ENCODE assay signal across 8 cellular contexts in the genomic region with DNA sequence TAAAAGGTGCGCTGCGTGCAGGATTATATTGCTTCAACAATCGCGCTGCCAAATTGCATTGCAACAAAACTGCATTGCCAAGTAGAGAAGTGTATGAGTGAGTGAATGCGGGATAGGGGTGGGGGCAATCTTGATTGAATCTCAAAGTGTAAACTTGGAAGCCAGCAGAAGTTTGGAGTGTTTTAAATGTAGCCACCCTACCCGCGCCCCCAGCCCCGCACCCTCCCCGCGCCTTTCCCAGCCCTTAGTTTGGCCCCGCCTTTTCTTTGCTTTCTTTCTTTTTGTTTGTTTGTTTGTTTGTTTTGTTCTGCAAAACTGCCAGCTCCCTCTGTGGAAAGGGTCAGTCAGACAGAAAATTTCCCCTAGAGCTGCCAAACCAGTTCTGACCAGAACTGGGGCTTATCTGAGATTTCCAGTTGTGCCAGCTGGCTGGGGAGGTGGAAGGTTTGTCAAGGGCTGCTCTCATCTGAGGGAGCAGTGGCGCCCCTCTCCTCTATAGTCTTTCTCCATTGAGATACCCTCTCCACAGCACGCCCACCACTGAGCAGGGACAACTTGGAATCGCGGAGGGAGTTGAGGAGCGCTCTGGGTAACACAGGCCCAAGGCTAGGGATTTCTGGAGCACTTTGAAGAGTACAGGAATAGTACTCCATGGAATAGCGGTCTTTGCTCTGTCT. TPM values are rescaled to one million over a fixed set of nuclear protein-coding genes. Genes with fewer than 3 reads are reported as not detected.
DNase-seq lines count a peak whose midpoint lies in the region; ATAC-seq and TF ChIP-seq lines count a peak whose summit lies in the region.

No MANE protein-coding gene starts in this region.

- H2BK120ac ChIP-seq in IMR-90 (ENCODE audit: low read depth, low read length): no peak overlapping the region

- H3K4me3 Mint-ChIP-seq in chondrocyte (ENCODE audit: unreplicated experiment): peak overlapping the region; percentile 74

- no peaks in the 10 kb centered on the region for H3K9me3 Mint-ChIP-seq in chondrocyte (ENCODE audit: low read depth)

- H3K9me1 ChIP-seq in IMR-90 (ENCODE audit: insufficient read depth, low read length): no peaks in the 10 kb centered on the region

- POLR2A ChIA-PET in A673 (lab: Charles Lee; ENCODE audit: low non-redundant PET) (no interaction called here), IMR-90 (lab: Charles Lee; ENCODE audit: unreplicated experiment) (no interaction called here)

- H3K27me3 ChIP-seq in A673 (replicated peaks; ENCODE audit: insufficient read depth, low read depth, low read length, poor library complexity) (no peaks in the 10 kb centered on the region), IMR-90 (ENCODE audit: control insufficient read depth, insufficient read depth, low read length) (peaks cover 3% of the 10 kb centered on the region; the same call in 1 of the 2 replicates)

- DNase-seq in A673 (ENCODE audit: low spot score) (no peak), IMR-90 (no peak), chondrocyte (ENCODE audit: low spot score) (no peak), mucosa of descending colon (no peak), NCI-H2107 treated with DMSO at 0.1 percent for 48 hours (lab: John Stamatoyannopoulos, UW; ENCODE audit: unreplicated experiment) (no peak), NCI-H1930 (lab: John Stamatoyannopoulos, UW) (no peak), UCSD-AML1 (lab: John Stamatoyannopoulos, UW; ENCODE audit: unreplicated experiment) (no peak)
- DNase-seq in central memory CD4-positive, alpha-beta T cell: no peak

- no peak overlapping the region for H3K18ac ChIP-seq in IMR-90 (ENCODE audit: low read depth, low read length)

- TF ChIP-seq CTCF in A673 (conservative IDR thresholded peaks at IDR 0.05; ENCODE audit: low read depth, low read length) (no peak), IMR-90 (conservative IDR thresholded peaks at IDR 0.05; ENCODE audit: low read depth, low read length) (no peak), chondrocyte (IDR thresholded peaks at IDR 0.05) (no peak), mucosa of descending colon (IDR thresholded peaks at IDR 0.05) (no peak)

- H4K5ac ChIP-seq in IMR-90 (ENCODE audit: low read depth, low read length): no peak overlapping the region

- no peak for TF ChIP-seq POLR2A in IMR-90 (IDR thresholded peaks at IDR 0.05; ENCODE audit: low read depth, low read length)

- H3K56ac ChIP-seq in IMR-90 (ENCODE audit: extremely low read depth, insufficient read depth, low read length): no peak overlapping the region

- CTCF ChIA-PET in A673 (lab: Charles Lee): no interaction called here
- CTCF ChIA-PET in IMR-90 (lab: Yijun Ruan, JAX): no interaction called here

- H3K9me3 ChIP-seq in A673 (ENCODE audit: low read depth, low read length, poor library complexity, severe bottlenecking) (no peaks in the 10 kb centered on the region), IMR-90 (ENCODE audit: control insufficient read depth, insufficient read depth, low read length) (no peaks in the 10 kb centered on the region), mucosa of descending colon (no peaks in the 10 kb centered on the region)

- no peak overlapping the region for H4K91ac ChIP-seq in IMR-90 (ENCODE audit: insufficient read depth, low read depth, low read length)

- no peak for TF ChIP-seq RAD21 in IMR-90 (IDR thresholded peaks at IDR 0.05; ENCODE audit: low read length)

- H3K4me2 ChIP-seq in IMR-90 (ENCODE audit: low read depth, low read length): peak overlapping the region; percentile 82

- WGBS in IMR-90 (ENCODE audit: extremely low coverage in 2 of 2, insufficient read length in 1 of 2), 2 experiments: 0% methylated on average over 3 of the region's 17 CpGs; no CpG with 5 or more reads in 1 of the 2 experiments

- no peak overlapping the region; the same call in 1 of the 2 replicates for H3K9ac ChIP-seq in IMR-90 (ENCODE audit: low read depth, low read length)

- H2AFZ ChIP-seq in IMR-90 (replicated peaks; ENCODE audit: low read length, poor library complexity): no peak overlapping the region

- no peaks in the 10 kb centered on the region for H3K36me3 ChIP-seq in A673 (ENCODE audit: insufficient read depth, low read length, poor library complexity, severe bottlenecking)
- H3K36me3 ChIP-seq in IMR-90 (ENCODE audit: control insufficient read depth, insufficient read depth, low read length): no peaks in the 10 kb centered on the region
- H3K36me3 ChIP-seq in mucosa of descending colon (ENCODE audit: low read depth): no peaks in the 10 kb centered on the region

- H3K4me3 ChIP-seq in A673 (ENCODE audit: low read depth, low read length, poor library complexity, severe bottlenecking): peak overlapping the region; percentile 82
- peak overlapping the region; percentile 49 for H3K4me3 ChIP-seq in IMR-90 (ENCODE audit: insufficient read depth, low read depth, low read length)
- no peak overlapping the region for H3K4me3 ChIP-seq in mucosa of descending colon

- H3K27me3 Mint-ChIP-seq in chondrocyte (ENCODE audit: low read depth): peaks cover 45% of the 10 kb centered on the region

- no peak overlapping the region for H3K14ac ChIP-seq in IMR-90 (replicated peaks; ENCODE audit: low read depth, low read length)

- H3K4ac ChIP-seq in IMR-90 (ENCODE audit: low read depth, low read length): no peak overlapping the region

- no peaks in the 10 kb centered on the region for H3K4me1 ChIP-seq in A673 (ENCODE audit: insufficient read depth, low read length, poor library complexity, severe bottlenecking)
- no peaks in the 10 kb centered on the region for H3K4me1 ChIP-seq in IMR-90 (ENCODE audit: control insufficient read depth, insufficient read depth, low read length)
- H3K4me1 ChIP-seq in mucosa of descending colon (ENCODE audit: low read depth): no peaks in the 10 kb centered on the region

- H2AK9ac ChIP-seq in IMR-90 (replicated peaks; ENCODE audit: low read depth, low read length, poor library complexity): no peak overlapping the region

- no peak overlapping the region for H2BK20ac ChIP-seq in IMR-90 (ENCODE audit: low read depth, low read length)

- no peak overlapping the region for H2AK5ac ChIP-seq in IMR-90 (ENCODE audit: low read depth, low read length)

- intact Hi-C loops in A673 (cut with micrococcal nuclease; ENCODE audit: unreplicated experiment): no loop called here
- intact Hi-C loops in IMR-90 (cut with micrococcal nuclease): no loop called here
- intact Hi-C loops in mucosa of descending colon (cut with DNase I, micrococcal nuclease): no loop called here

- H2BK15ac ChIP-seq in IMR-90 (ENCODE audit: low read depth, low read length): no peak overlapping the region

- peak overlapping the region; percentile 47 for H3K27ac Mint-ChIP-seq in chondrocyte (ENCODE audit: unreplicated experiment)

- peaks cover 13% of the 10 kb centered on the region for H3K4me1 Mint-ChIP-seq in chondrocyte (ENCODE audit: low read depth)

- no peak for ATAC-seq in IMR-90 (ENCODE audit: low read depth)
- peak; percentile 20 for ATAC-seq in mucosa of descending colon

- in situ Hi-C loops in IMR-90 (cut with MboI; ENCODE audit: low sequenced_read_pairs): no loop called here

- no peaks in the 10 kb centered on the region for H3K79me1 ChIP-seq in IMR-90 (ENCODE audit: low read depth in 1 of 2, low read length in 2 of 2)

- H3K27ac ChIP-seq in A673 (ENCODE audit: low read depth, low read length, poor library complexity, severe bottlenecking) (no peak overlapping the region), IMR-90 (ENCODE audit: insufficient read depth, low read length) (no peak overlapping the region)

- dilution Hi-C loops in IMR-90 (cut with HindIII; ENCODE audit: low sequenced_read_pairs, unreplicated experiment): no loop called here

- H3K23ac ChIP-seq in IMR-90 (ENCODE audit: low read depth, low read length): no peak overlapping the region

- no peaks in the 10 kb centered on the region for H4K20me1 ChIP-seq in IMR-90 (ENCODE audit: insufficient read depth, low read length)

- no TSS peak for BruUV-seq in A673 (replicated peaks; lab: Mats Ljungman, UMichigan)
- BruUV-seq in IMR-90 (replicated peaks; lab: Mats Ljungman, UMichigan): no TSS peak

- no peaks in the 10 kb centered on the region for H3K36me3 Mint-ChIP-seq in chondrocyte (ENCODE audit: low read depth)

- H2BK5ac ChIP-seq in IMR-90 (ENCODE audit: low read depth, low read length, poor library complexity, severe bottlenecking): no peak overlapping the region

- H4K8ac ChIP-seq in IMR-90 (ENCODE audit: low read depth in 2 of 2, low read length in 2 of 2): no peak overlapping the region

TF ChIP-seq in IMR-90, 13 proteins besides CTCF, POLR2A, EP300 and RAD21:
- no peak for TF ChIP-seq NFE2L2 (IDR thresholded peaks at IDR 0.05; ENCODE audit: low read depth, low read length)
- TF ChIP-seq MAZ (IDR thresholded peaks at IDR 0.05; ENCODE audit: borderline replicate concordance, low read depth, low read length): no peak

RNA-seq across cellular contexts. Expression of a gene that starts 0.7 kb away (rescaled TPM):
- total RNA-seq in A673 (2021) (6.2 and 8.9 TPM in 2 replicates), IMR-90 (2012; rRNA removed) (0.83 and 1.1 TPM in 2 replicates), chondrocyte (1.5 to 4.2 TPM (median 2.2 TPM) in 3 replicates), mucosa of descending colon (1 to 10 TPM; 1.9 to 9.1 (median 2.1) TPM)
- 1.2 and 1.3 TPM in 2 replicates for polyA plus RNA-seq in IMR-90 (2012; rRNA removed)
- 0.73 and 0.93 TPM in 2 replicates for polyA plus RNA-seq in IMR-90 (2012; cell fraction: cytosol; rRNA removed)
- 0.25 and 0.38 TPM in 2 replicates for polyA plus RNA-seq in IMR-90 (2012; cell fraction: nucleus; rRNA removed; ENCODE audit: low replicate concordance)
